In genomic region chr11:120108154-120108784, GRCh38 we compare ENCODE assay signal across 8 cellular contexts. TPM values are rescaled to one million over a fixed set of nuclear protein-coding genes. Genes with fewer than 3 reads are reported as not detected.
DNase-seq lines count a peak whose midpoint lies in the region; ATAC-seq and TF ChIP-seq lines count a peak whose summit lies in the region.

No MANE protein-coding gene starts in this region.

- CTCF ChIA-PET in BJ (lab: Yijun Ruan, JAX): interaction anchor here (0.6 to 3.8 kb wide), 50 partner anchors 7 to 752 kb away, joined by 3 to 40 read pairs (median 4); partner anchors contain the start of gene NECTIN1

- POLR2A ChIA-PET in BJ (lab: Charles Lee): no interaction called here

- peak; percentile 100 for TF ChIP-seq CTCF in BJ (IDR thresholded peaks at IDR 0.05; ENCODE audit: insufficient read depth, low read depth, low read length)
- peak; percentile 100 for TF ChIP-seq CTCF in WI38 (IDR thresholded peaks at IDR 0.05; ENCODE audit: low read depth, low read length)

- H3K27me3 ChIP-seq in BJ (ENCODE audit: control insufficient read depth, insufficient read depth, low read length): peaks cover 25% of the 10 kb centered on the region

- in situ Hi-C loops in T47D (cut with HindIII; ENCODE audit: low pct_unique_long_range_greater_than_20kb, low sequenced_read_pairs): no loop called here

- H3K36me3 ChIP-seq in BJ (ENCODE audit: control insufficient read depth, insufficient read depth, low read length): no peaks in the 10 kb centered on the region

- H3K4me3 ChIP-seq in BJ (ENCODE audit: low read depth, low read length) (no peak overlapping the region), WI38 (ENCODE audit: low read depth, low read length) (no peak overlapping the region)

- no peak for DNase-seq in BJ (ENCODE audit: low read depth)
- DNase-seq in NCI-H146 treated with DMSO at 0.1 percent for 48 hours (lab: John Stamatoyannopoulos, UW; ENCODE audit: unreplicated experiment): peak; percentile 8
- DNase-seq in T47D (ENCODE audit: low read depth in 1 of 2, low spot score in 1 of 2): peak; percentile 73 to 96
- DNase-seq in islet precursor cell: peak; percentile 85
- DNase-seq in stimulated activated CD4-positive, alpha-beta T cell treated with anti-CD3 and anti-CD28 coated beads, Interleukin-1b, Interleukin-23, amount 100 ng/mL, for 1 hour (ENCODE audit: low read depth in 2 of 2): peak; percentile 7 to 38
- DNase-seq in DMS114 treated with DMSO at 0.1 percent for 48 hours (lab: John Stamatoyannopoulos, UW; ENCODE audit: unreplicated experiment): no peak

- ATAC-seq in GM21390 (IDR thresholded peaks at IDR 0.05; ENCODE audit: unreplicated experiment): peak; percentile 53

RNA-seq across cellular contexts. Expression of gene TRIM29, which starts 29.6 kb away (rescaled TPM):
- 1.3 and 1.5 TPM in 2 replicates for polyA plus RNA-seq in BJ (2011; rRNA removed)
- polyA minus RNA-seq in BJ (2011; rRNA and poly(A)+ RNA removed): 0.72 and 0.85 TPM in 2 replicates

Comparison
In these comparisons a context has a peak if more than half of its experiments do, and no peak if none do; other contexts are left out.
1. DNase-seq: peak in NCI-H146 treated with DMSO at 0.1 percent for 48 hours (single experiment), T47D (2 of 2), islet precursor cell (single experiment) and stimulated activated CD4-positive, alpha-beta T cell treated with anti-CD3 and anti-CD28 coated beads, Interleukin-1b, Interleukin-23, amount 100 ng/mL, for 1 hour (2 of 2); none in BJ (single experiment) and DMS114 treated with DMSO at 0.1 percent for 48 hours (single experiment).